Comparison of ENCODE assay signal across 2 cellular contexts in genomic region chr3:38003817-38004414, GRCh38.
TF ChIP-seq lines count a peak whose summit lies in the region.

No MANE protein-coding gene starts in this region.

TF ChIP-seq in A549, 52 proteins besides CTCF, POLR2A, EP300 and RAD21:
- TF ChIP-seq FOXS1 (CRISPR knock-in tag; IDR thresholded peaks at IDR 0.05) (no peak), FOSB (CRISPR knock-in tag; IDR thresholded peaks at IDR 0.05) (no peak), CBX2 (IDR thresholded peaks at IDR 0.05; ENCODE audit: borderline replicate concordance, low read depth) (no peak), ESRRA (IDR thresholded peaks at IDR 0.05; ENCODE audit: borderline replicate concordance, low read length) (no peak)

TF ChIP-seq in H1, 55 proteins besides CTCF, POLR2A, EP300 and RAD21:
- TF ChIP-seq SRF (IDR thresholded peaks at IDR 0.05; ENCODE audit: low read depth, low read length) (no peak), CEBPB (IDR thresholded peaks at IDR 0.05; ENCODE audit: low read depth, low read length) (no peak), KDM1A (IDR thresholded peaks at IDR 0.05; ENCODE audit: borderline replicate concordance, low read length) (no peak), CHD7 (IDR thresholded peaks at IDR 0.05; ENCODE audit: insufficient replicate concordance, low read length) (no peak), GABPA (IDR thresholded peaks at IDR 0.05; ENCODE audit: borderline replicate concordance, insufficient read depth, low read length) (no peak), ATF3 (IDR thresholded peaks at IDR 0.05; ENCODE audit: insufficient read depth, low read depth, low read length) (no peak), TBP (IDR thresholded peaks at IDR 0.05; ENCODE audit: low read depth, low read length) (no peak), GTF2F1 (IDR thresholded peaks at IDR 0.05; ENCODE audit: borderline replicate concordance, low read depth, low read length) (no peak), SIX5 (IDR thresholded peaks at IDR 0.05; ENCODE audit: low read depth, low read length) (no peak), SIN3A (conservative IDR thresholded peaks at IDR 0.05 in 1 of 2, IDR thresholded peaks at IDR 0.05 in 1 of 2; ENCODE audit: low read depth in 1 of 2, low read length in 2 of 2) (no peak), YY1 (IDR thresholded peaks at IDR 0.05; ENCODE audit: low read depth, low read length) (no peak)
- TF ChIP-seq, protein P1, sequence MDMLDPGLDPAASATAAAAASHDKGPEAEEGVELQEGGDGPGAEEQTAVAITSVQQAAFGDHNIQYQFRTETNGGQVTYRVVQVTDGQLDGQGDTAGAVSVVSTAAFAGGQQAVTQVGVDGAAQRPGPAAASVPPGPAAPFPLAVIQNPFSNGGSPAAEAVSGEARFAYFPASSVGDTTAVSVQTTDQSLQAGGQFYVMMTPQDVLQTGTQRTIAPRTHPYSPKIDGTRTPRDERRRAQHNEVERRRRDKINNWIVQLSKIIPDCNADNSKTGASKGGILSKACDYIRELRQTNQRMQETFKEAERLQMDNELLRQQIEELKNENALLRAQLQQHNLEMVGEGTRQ (IDR thresholded peaks at IDR 0.05; ENCODE audit: low read length), result no peak
